Comparison of ENCODE assay signal across 1 cellular context in the genomic region with DNA sequence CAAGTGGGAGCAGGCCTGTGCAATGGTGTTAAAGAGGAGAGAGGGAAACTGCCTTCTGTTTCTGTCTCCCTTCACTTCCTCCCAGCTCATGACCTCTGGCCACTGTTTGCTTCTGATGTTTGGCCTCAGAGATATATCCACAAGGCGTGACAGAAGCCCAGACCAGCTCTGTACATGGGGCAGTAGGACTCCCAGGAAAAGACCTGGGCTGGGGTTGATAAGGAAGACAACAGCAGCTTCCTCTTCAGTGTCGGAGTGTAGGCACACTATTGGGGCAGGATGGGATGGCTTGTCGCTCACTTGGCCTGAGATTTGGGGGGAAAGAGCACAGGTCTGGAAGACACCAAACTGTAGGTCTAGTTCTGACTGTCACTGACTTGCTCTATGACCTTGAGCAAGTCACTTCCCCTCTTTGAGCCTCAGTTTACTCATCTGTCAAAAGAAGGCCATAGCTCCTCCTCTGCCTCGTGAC.
A peak's percentile ranks its signal among the peaks of the same experiment; 100 is the strongest.
TF ChIP-seq lines count a peak whose summit lies in the region.

No MANE protein-coding gene starts in this region.

TF ChIP-seq in K562, 482 proteins besides CTCF, POLR2A, EP300 and RAD21 (continued from another document and continues in another):
- TF ChIP-seq, protein P1, sequence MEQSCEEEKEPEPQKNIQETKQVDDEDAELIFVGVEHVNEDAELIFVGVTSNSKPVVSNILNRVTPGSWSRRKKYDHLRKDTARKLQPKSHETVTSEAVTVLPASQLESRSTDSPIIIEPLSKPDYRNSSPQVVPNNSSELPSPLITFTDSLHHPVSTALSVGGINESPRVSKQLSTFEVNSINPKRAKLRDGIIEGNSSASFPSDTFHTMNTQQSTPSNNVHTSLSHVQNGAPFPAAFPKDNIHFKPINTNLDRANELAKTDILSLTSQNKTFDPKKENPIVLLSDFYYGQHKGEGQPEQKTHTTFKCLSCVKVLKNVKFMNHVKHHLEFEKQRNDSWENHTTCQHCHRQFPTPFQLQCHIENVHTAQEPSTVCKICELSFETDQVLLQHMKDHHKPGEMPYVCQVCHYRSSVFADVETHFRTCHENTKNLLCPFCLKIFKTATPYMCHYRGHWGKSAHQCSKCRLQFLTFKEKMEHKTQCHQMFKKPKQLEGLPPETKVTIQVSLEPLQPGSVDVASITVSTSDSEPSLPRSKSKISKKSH (CRISPR knock-in tag; IDR thresholded peaks at IDR 0.05): no peak
- TF ChIP-seq DMBX1 (CRISPR knock-in tag; IDR thresholded peaks at IDR 0.05; ENCODE audit: borderline replicate concordance): peak; percentile 39; the same call in 1 of the 2 replicates
- TF ChIP-seq, protein P2, sequence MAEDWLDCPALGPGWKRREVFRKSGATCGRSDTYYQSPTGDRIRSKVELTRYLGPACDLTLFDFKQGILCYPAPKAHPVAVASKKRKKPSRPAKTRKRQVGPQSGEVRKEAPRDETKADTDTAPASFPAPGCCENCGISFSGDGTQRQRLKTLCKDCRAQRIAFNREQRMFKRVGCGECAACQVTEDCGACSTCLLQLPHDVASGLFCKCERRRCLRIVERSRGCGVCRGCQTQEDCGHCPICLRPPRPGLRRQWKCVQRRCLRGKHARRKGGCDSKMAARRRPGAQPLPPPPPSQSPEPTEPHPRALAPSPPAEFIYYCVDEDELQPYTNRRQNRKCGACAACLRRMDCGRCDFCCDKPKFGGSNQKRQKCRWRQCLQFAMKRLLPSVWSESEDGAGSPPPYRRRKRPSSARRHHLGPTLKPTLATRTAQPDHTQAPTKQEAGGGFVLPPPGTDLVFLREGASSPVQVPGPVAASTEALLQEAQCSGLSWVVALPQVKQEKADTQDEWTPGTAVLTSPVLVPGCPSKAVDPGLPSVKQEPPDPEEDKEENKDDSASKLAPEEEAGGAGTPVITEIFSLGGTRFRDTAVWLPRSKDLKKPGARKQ (CRISPR knock-in tag; IDR thresholded peaks at IDR 0.05): no peak
- TF ChIP-seq SAFB (IDR thresholded peaks at IDR 0.05; ENCODE audit: borderline replicate concordance, low read depth, low read length): no peak
- TF ChIP-seq ZBTB8A (IDR thresholded peaks at IDR 0.05; ENCODE audit: partially characterized antibody): no peak
- no peak for TF ChIP-seq WHSC1 (IDR thresholded peaks at IDR 0.05; ENCODE audit: low read length)
- TF ChIP-seq, protein P3, sequence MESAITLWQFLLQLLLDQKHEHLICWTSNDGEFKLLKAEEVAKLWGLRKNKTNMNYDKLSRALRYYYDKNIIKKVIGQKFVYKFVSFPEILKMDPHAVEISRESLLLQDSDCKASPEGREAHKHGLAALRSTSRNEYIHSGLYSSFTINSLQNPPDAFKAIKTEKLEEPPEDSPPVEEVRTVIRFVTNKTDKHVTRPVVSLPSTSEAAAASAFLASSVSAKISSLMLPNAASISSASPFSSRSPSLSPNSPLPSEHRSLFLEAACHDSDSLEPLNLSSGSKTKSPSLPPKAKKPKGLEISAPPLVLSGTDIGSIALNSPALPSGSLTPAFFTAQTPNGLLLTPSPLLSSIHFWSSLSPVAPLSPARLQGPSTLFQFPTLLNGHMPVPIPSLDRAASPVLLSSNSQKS (CRISPR knock-in tag; IDR thresholded peaks at IDR 0.05): 0 out of 2 replicates have a peak, but pooled peaks have one; percentile 51
- TF ChIP-seq NR1H2 (CRISPR knock-in tag; IDR thresholded peaks at IDR 0.05): no peak
- no peak for TF ChIP-seq ZFP36 (IDR thresholded peaks at IDR 0.05; ENCODE audit: low read depth, low read length, partially characterized antibody)
- TF ChIP-seq DPF2 (IDR thresholded peaks at IDR 0.05): peak; percentile 65
- no peak for TF ChIP-seq ZKSCAN1 (IDR thresholded peaks at IDR 0.05; ENCODE audit: low read depth, low read length)
- TF ChIP-seq, protein P4, sequence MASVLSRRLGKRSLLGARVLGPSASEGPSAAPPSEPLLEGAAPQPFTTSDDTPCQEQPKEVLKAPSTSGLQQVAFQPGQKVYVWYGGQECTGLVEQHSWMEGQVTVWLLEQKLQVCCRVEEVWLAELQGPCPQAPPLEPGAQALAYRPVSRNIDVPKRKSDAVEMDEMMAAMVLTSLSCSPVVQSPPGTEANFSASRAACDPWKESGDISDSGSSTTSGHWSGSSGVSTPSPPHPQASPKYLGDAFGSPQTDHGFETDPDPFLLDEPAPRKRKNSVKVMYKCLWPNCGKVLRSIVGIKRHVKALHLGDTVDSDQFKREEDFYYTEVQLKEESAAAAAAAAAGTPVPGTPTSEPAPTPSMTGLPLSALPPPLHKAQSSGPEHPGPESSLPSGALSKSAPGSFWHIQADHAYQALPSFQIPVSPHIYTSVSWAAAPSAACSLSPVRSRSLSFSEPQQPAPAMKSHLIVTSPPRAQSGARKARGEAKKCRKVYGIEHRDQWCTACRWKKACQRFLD (CRISPR knock-in tag; IDR thresholded peaks at IDR 0.05): peak; percentile 68
- no peak for TF ChIP-seq ZNF507 (tag; conservative IDR thresholded peaks at IDR 0.05)
- TF ChIP-seq, protein P5, sequence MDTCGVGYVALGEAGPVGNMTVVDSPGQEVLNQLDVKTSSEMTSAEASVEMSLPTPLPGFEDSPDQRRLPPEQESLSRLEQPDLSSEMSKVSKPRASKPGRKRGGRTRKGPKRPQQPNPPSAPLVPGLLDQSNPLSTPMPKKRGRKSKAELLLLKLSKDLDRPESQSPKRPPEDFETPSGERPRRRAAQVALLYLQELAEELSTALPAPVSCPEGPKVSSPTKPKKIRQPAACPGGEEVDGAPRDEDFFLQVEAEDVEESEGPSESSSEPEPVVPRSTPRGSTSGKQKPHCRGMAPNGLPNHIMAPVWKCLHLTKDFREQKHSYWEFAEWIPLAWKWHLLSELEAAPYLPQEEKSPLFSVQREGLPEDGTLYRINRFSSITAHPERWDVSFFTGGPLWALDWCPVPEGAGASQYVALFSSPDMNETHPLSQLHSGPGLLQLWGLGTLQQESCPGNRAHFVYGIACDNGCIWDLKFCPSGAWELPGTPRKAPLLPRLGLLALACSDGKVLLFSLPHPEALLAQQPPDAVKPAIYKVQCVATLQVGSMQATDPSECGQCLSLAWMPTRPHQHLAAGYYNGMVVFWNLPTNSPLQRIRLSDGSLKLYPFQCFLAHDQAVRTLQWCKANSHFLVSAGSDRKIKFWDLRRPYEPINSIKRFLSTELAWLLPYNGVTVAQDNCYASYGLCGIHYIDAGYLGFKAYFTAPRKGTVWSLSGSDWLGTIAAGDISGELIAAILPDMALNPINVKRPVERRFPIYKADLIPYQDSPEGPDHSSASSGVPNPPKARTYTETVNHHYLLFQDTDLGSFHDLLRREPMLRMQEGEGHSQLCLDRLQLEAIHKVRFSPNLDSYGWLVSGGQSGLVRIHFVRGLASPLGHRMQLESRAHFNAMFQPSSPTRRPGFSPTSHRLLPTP (IDR thresholded peaks at IDR 0.05; ENCODE audit: borderline replicate concordance, extremely low read depth, insufficient read length): no peak
- TF ChIP-seq YY1 (IDR thresholded peaks at IDR 0.05; ENCODE audit: borderline replicate concordance in 1 of 3, control insufficient read depth in 1 of 3, extremely low read depth in 1 of 3, insufficient read depth in 3 of 3, insufficient read length in 1 of 3, insufficient replicate concordance in 2 of 3, low read depth in 1 of 3, low read length in 2 of 3): no peak
- TF ChIP-seq RBM17 (IDR thresholded peaks at IDR 0.05; ENCODE audit: borderline replicate concordance, low read depth, low read length): no peak
- TF ChIP-seq, protein P6, sequence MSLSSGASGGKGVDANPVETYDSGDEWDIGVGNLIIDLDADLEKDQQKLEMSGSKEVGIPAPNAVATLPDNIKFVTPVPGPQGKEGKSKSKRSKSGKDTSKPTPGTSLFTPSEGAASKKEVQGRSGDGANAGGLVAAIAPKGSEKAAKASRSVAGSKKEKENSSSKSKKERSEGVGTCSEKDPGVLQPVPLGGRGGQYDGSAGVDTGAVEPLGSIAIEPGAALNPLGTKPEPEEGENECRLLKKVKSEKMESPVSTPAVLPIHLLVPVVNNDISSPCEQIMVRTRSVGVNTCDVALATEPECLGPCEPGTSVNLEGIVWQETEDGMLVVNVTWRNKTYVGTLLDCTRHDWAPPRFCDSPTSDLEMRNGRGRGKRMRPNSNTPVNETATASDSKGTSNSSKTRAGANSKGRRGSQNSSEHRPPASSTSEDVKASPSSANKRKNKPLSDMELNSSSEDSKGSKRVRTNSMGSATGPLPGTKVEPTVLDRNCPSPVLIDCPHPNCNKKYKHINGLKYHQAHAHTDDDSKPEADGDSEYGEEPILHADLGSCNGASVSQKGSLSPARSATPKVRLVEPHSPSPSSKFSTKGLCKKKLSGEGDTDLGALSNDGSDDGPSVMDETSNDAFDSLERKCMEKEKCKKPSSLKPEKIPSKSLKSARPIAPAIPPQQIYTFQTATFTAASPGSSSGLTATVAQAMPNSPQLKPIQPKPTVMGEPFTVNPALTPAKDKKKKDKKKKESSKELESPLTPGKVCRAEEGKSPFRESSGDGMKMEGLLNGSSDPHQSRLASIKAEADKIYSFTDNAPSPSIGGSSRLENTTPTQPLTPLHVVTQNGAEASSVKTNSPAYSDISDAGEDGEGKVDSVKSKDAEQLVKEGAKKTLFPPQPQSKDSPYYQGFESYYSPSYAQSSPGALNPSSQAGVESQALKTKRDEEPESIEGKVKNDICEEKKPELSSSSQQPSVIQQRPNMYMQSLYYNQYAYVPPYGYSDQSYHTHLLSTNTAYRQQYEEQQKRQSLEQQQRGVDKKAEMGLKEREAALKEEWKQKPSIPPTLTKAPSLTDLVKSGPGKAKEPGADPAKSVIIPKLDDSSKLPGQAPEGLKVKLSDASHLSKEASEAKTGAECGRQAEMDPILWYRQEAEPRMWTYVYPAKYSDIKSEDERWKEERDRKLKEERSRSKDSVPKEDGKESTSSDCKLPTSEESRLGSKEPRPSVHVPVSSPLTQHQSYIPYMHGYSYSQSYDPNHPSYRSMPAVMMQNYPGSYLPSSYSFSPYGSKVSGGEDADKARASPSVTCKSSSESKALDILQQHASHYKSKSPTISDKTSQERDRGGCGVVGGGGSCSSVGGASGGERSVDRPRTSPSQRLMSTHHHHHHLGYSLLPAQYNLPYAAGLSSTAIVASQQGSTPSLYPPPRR (CRISPR knock-in tag; IDR thresholded peaks at IDR 0.05; ENCODE audit: borderline replicate concordance): no peak
- TF ChIP-seq MTA3 (IDR thresholded peaks at IDR 0.05; ENCODE audit: borderline replicate concordance): 0 out of 2 replicates have a peak, but pooled peaks have one; percentile 36
- TF ChIP-seq TAF9B (IDR thresholded peaks at IDR 0.05; ENCODE audit: partially characterized antibody): no peak
- TF ChIP-seq, protein P7, sequence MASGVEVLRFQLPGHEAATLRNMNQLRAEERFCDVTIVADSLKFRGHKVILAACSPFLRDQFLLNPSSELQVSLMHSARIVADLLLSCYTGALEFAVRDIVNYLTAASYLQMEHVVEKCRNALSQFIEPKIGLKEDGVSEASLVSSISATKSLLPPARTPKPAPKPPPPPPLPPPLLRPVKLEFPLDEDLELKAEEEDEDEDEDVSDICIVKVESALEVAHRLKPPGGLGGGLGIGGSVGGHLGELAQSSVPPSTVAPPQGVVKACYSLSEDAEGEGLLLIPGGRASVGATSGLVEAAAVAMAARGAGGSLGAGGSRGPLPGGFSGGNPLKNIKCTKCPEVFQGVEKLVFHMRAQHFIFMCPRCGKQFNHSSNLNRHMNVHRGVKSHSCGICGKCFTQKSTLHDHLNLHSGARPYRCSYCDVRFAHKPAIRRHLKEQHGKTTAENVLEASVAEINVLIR (CRISPR knock-in tag; IDR thresholded peaks at IDR 0.05): no peak
- TF ChIP-seq KAT7 (CRISPR knock-in tag; IDR thresholded peaks at IDR 0.05; ENCODE audit: borderline replicate concordance): no peak
- no peak; a peak in 1 of 4 replicates for TF ChIP-seq ETV6 (IDR thresholded peaks at IDR 0.05; ENCODE audit: borderline replicate concordance in 1 of 2, low read depth in 2 of 2, low read length in 1 of 2)
- no peak for TF ChIP-seq ETV6 (CRISPR knock-in tag; IDR thresholded peaks at IDR 0.05; ENCODE audit: borderline replicate concordance)
- TF ChIP-seq TRIM28 (IDR thresholded peaks at IDR 0.05): peak; percentile 39; the same call in 1 of the 2 replicates
- no peak for TF ChIP-seq RBM39 (optimal IDR thresholded peaks at IDR 0.05; ENCODE audit: low read depth, low read length)
- peak; percentile 67 for TF ChIP-seq TEAD4 (IDR thresholded peaks at IDR 0.05; ENCODE audit: low read length)
- no peak for TF ChIP-seq TEAD4 (CRISPR knock-in tag; IDR thresholded peaks at IDR 0.05; ENCODE audit: borderline replicate concordance)
- TF ChIP-seq KLF16 (IDR thresholded peaks at IDR 0.05): 0 out of 2 replicates have a peak, but pooled peaks have one; percentile 27
- TF ChIP-seq, protein P8, sequence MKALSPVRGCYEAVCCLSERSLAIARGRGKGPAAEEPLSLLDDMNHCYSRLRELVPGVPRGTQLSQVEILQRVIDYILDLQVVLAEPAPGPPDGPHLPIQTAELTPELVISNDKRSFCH (CRISPR knock-in tag; IDR thresholded peaks at IDR 0.05): no peak
- TF ChIP-seq, protein P8 (tag; IDR thresholded peaks at IDR 0.05): no peak
- TF ChIP-seq NCOA2 (IDR thresholded peaks at IDR 0.05; ENCODE audit: partially characterized antibody in 2 of 2): no peak
- TF ChIP-seq SMARCC2 (IDR thresholded peaks at IDR 0.05; ENCODE audit: low read depth): no peak
- TF ChIP-seq, protein P9, sequence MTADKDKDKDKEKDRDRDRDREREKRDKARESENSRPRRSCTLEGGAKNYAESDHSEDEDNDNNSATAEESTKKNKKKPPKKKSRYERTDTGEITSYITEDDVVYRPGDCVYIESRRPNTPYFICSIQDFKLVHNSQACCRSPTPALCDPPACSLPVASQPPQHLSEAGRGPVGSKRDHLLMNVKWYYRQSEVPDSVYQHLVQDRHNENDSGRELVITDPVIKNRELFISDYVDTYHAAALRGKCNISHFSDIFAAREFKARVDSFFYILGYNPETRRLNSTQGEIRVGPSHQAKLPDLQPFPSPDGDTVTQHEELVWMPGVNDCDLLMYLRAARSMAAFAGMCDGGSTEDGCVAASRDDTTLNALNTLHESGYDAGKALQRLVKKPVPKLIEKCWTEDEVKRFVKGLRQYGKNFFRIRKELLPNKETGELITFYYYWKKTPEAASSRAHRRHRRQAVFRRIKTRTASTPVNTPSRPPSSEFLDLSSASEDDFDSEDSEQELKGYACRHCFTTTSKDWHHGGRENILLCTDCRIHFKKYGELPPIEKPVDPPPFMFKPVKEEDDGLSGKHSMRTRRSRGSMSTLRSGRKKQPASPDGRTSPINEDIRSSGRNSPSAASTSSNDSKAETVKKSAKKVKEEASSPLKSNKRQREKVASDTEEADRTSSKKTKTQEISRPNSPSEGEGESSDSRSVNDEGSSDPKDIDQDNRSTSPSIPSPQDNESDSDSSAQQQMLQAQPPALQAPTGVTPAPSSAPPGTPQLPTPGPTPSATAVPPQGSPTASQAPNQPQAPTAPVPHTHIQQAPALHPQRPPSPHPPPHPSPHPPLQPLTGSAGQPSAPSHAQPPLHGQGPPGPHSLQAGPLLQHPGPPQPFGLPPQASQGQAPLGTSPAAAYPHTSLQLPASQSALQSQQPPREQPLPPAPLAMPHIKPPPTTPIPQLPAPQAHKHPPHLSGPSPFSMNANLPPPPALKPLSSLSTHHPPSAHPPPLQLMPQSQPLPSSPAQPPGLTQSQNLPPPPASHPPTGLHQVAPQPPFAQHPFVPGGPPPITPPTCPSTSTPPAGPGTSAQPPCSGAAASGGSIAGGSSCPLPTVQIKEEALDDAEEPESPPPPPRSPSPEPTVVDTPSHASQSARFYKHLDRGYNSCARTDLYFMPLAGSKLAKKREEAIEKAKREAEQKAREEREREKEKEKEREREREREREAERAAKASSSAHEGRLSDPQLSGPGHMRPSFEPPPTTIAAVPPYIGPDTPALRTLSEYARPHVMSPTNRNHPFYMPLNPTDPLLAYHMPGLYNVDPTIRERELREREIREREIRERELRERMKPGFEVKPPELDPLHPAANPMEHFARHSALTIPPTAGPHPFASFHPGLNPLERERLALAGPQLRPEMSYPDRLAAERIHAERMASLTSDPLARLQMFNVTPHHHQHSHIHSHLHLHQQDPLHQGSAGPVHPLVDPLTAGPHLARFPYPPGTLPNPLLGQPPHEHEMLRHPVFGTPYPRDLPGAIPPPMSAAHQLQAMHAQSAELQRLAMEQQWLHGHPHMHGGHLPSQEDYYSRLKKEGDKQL (CRISPR knock-in tag; IDR thresholded peaks at IDR 0.05; ENCODE audit: borderline replicate concordance): no peak
- peak; percentile 22; the same call in 1 of the 2 replicates for TF ChIP-seq L3MBTL2 (IDR thresholded peaks at IDR 0.05)
